Comparison of ENCODE assay signal across 31 cellular contexts in the genomic region with DNA sequence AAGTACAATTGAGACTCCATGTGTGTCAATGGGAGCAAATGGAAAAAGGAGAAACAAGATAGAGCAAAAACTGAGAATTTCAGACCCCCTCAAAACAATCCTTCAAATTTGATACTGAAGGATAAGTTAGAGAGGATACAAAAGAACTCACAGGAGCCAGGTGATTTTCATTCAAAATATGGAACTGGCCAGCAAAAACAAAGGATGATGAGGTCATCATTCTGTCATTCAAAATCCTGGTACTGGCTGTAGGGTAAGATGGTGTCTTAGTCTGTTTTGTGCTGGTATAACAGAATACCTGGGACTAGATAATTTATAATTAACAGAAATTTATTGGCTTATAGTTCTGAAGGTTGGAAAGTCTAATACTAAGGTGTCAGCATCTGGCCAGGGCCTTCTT.
"Had no signal": no experiment of that assay in that cellular context is flagged by ENCODE, and none has a peak within 500 bp of the region (broad histone marks: within the 10 kb centered on the region; RNA-seq: fewer than 3 reads in every experiment).

No MANE protein-coding gene starts in this region.

- ATAC-seq: natural killer cell; psoas muscle; right cardiac atrium; sciatic nerve; stimulated activated memory B cell treated with anti-CD40 and anti-IgM and Interleukin-4, amounts not matched to agents 10 μg/mL and 1 μg/mL and 100 μg/mL, for 72 hours; stimulated activated naive CD8-positive, alpha-beta T cell treated with anti-CD3 and anti-CD28 coated beads, Interleukin-15, amount 100 ng/mL, for 72 hours; stimulated activated naive CD8-positive, alpha-beta T cell treated with anti-CD3 and anti-CD28 coated beads, Interleukin-15, Interleukin-2, amounts not matched to agents 100 U/mL and 50 U/mL, for 24 hours had no signal

- H3K9me3 Mint-ChIP-seq: natural killer cell; neural progenitor cell; stimulated activated memory B cell treated with anti-CD40 and anti-IgM and Interleukin-4, amounts not matched to agents 10 μg/mL and 1 μg/mL and 100 μg/mL, for 72 hours; stimulated activated naive CD8-positive, alpha-beta T cell treated with anti-CD3 and anti-CD28 coated beads, Interleukin-15, amount 100 ng/mL, for 72 hours had no signal

- H2AFZ ChIP-seq: neural progenitor cell, parathyroid adenoma had no signal

- DNase-seq: natural killer cell; occipital lobe; ovary; posterior cingulate gyrus; psoas muscle; right cardiac atrium; spleen; stimulated activated CD4-positive, alpha-beta T cell treated with anti-CD3 and anti-CD28 coated beads, Interleukin-12 subunit alpha, Interleukin-12 subunit beta, amount 100 ng/mL, for 4 hours; stimulated activated CD4-positive, alpha-beta T cell treated with anti-CD3 and anti-CD28 coated beads, Interleukin-1b, Interleukin-23, amount 100 ng/mL, for 48 hours; stimulated activated CD4-positive, alpha-beta T cell treated with anti-CD3 and anti-CD28 coated beads, Interleukin-4, amount 100 ng/mL, for 1 hour; stimulated activated CD4-positive, alpha-beta T cell treated with anti-CD3 and anti-CD28 coated beads, Interleukin-4, amount 100 ng/mL, for 4 hours; stimulated activated CD8-positive, alpha-beta memory T cell treated with anti-CD3 and anti-CD28 coated beads, Interleukin-4, amount 100 ng/mL, for 48 hours; stimulated activated naive CD4-positive, alpha-beta T cell; stimulated activated naive CD8-positive, alpha-beta T cell treated with anti-CD3 and anti-CD28 coated beads, Interleukin-15, amount 100 ng/mL, for 72 hours; stimulated activated naive CD8-positive, alpha-beta T cell treated with anti-CD3 and anti-CD28 coated beads, Interleukin-15, Interleukin-2, amounts not matched to agents 100 U/mL and 50 U/mL, for 24 hours; substantia nigra; thyroid gland; trophoblast cell; upper lobe of left lung had no signal

- FAIRE-seq: urothelium cell line had no signal

- H3K4me3 Mint-ChIP-seq: natural killer cell; nephron; neural progenitor cell; stimulated activated memory B cell treated with anti-CD40 and anti-IgM and Interleukin-4, amounts not matched to agents 10 μg/mL and 1 μg/mL and 100 μg/mL, for 72 hours; stimulated activated naive CD8-positive, alpha-beta T cell treated with anti-CD3 and anti-CD28 coated beads, Interleukin-15, amount 100 ng/mL, for 72 hours had no signal

- H3K27ac Mint-ChIP-seq: natural killer cell; nephron; neural progenitor cell; progenitor cell of endocrine pancreas; stimulated activated memory B cell treated with anti-CD40 and anti-IgM and Interleukin-4, amounts not matched to agents 10 μg/mL and 1 μg/mL and 100 μg/mL, for 72 hours; stimulated activated naive CD8-positive, alpha-beta T cell treated with anti-CD3 and anti-CD28 coated beads, Interleukin-15, amount 100 ng/mL, for 72 hours had no signal

- H3K27me3 ChIP-seq: neural progenitor cell, ovary, spleen, thyroid gland, tibial nerve, upper lobe of left lung, vagina had no signal

- H3K36me3 ChIP-seq: neural progenitor cell, ovary, spleen, thoracic aorta, thyroid gland, tibial nerve, upper lobe of left lung, vagina had no signal

- H3K4me2 ChIP-seq: neural progenitor cell, smooth muscle cell had no signal

- H3K79me2 ChIP-seq: parathyroid adenoma had no signal

- H3K4me3 ChIP-seq: neural progenitor cell, ovary, psoas muscle, skin epidermis, smooth muscle cell, spleen, thoracic aorta, thyroid gland, tibial nerve, upper lobe of left lung, vagina had no signal

- H3K4me1 Mint-ChIP-seq: natural killer cell; nephron; neural progenitor cell; stimulated activated memory B cell treated with anti-CD40 and anti-IgM and Interleukin-4, amounts not matched to agents 10 μg/mL and 1 μg/mL and 100 μg/mL, for 72 hours; stimulated activated naive CD8-positive, alpha-beta T cell treated with anti-CD3 and anti-CD28 coated beads, Interleukin-15, amount 100 ng/mL, for 72 hours had no signal

- H3K27me3 Mint-ChIP-seq: progenitor cell of endocrine pancreas; stimulated activated memory B cell treated with anti-CD40 and anti-IgM and Interleukin-4, amounts not matched to agents 10 μg/mL and 1 μg/mL and 100 μg/mL, for 72 hours; stimulated activated naive CD8-positive, alpha-beta T cell treated with anti-CD3 and anti-CD28 coated beads, Interleukin-15, amount 100 ng/mL, for 72 hours had no signal

- H3K27ac ChIP-seq: neural progenitor cell, ovary, parathyroid adenoma, psoas muscle, skin epidermis, spleen, thoracic aorta, thyroid gland, tibial nerve, upper lobe of left lung, vagina had no signal

- H3K9ac ChIP-seq: neural progenitor cell, parathyroid adenoma had no signal

- H3K9me3 ChIP-seq: ovary, psoas muscle, spleen, thoracic aorta, thyroid gland, tibial nerve, upper lobe of left lung, vagina had no signal

- H3K4me1 ChIP-seq: neural progenitor cell, parathyroid adenoma, psoas muscle, spleen, thyroid gland, tibial nerve, upper lobe of left lung, vagina had no signal

- H3K36me3 Mint-ChIP-seq: natural killer cell; neural progenitor cell; stimulated activated memory B cell treated with anti-CD40 and anti-IgM and Interleukin-4, amounts not matched to agents 10 μg/mL and 1 μg/mL and 100 μg/mL, for 72 hours had no signal
